1 cellular context compared by ENCODE assay signal in genomic region chr12:70415987-70416386, GRCh38.
TF ChIP-seq lines count a peak whose summit lies in the region.

No MANE protein-coding gene starts in this region.

TF ChIP-seq in HepG2, 621 proteins besides CTCF, POLR2A, EP300 and RAD21 (continued from another document):
- TF ChIP-seq ZNF142 (CRISPR knock-in tag; IDR thresholded peaks at IDR 0.05), result no peak
- TF ChIP-seq ISX (CRISPR knock-in tag; conservative IDR thresholded peaks at IDR 0.05), result no peak
TF ChIP-seq in HepG2: peak in this region for 0.
